11 cellular contexts compared by ENCODE assay signal in the genomic region with DNA sequence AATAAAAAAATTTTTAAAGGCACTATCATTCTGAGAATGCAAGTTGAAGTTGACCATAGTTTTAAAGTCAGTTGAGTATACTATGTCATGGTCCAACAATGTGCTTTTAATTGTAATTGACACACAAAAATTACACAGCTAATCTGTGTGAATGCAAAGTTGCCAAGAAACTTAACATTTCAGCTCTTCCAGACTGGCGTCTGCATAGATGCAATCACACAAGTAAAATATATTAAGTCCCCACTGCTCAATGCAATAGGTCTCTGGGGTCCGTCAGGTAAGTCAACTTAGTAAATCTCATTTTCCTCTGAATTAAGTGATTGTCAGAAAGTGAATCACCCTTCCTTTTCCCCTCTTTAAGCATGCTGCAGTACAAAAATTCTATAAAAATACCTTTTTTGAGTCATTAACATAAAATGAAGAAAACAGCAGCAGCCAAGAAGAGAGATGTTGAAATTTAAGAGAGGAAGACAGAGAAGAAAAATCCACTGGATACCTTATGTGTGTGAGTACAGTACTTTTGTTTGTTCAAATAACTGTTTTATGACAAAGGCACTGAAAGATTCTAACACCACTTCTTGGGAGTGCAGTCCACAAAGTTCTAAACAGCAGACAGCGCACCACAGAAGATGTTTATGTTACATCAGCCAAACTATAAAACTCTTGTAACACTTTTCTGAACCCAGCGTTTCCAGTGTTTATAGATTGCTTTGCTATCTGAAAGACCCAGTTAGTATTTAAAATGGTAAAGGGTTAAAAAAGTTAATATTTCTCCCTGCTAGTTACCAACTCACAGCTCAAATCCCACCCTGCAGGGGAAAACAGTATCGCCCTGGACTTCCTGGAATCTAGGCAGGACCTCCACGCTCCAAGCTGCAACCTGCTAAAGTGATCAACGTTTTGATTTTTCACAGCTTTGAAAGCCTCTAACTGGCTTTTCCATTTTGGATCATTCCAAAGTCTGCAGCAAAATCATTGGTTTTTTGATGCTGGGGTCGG. TPM values are rescaled to one million over a fixed set of nuclear protein-coding genes. Genes with fewer than 3 reads are reported as not detected.
DNase-seq lines count a peak whose midpoint lies in the region; FAIRE-seq and TF ChIP-seq lines count a peak whose summit lies in the region.
"Had no signal": no experiment of that assay in that cellular context is flagged by ENCODE, and none has a peak within 500 bp of the region (broad histone marks: within the 10 kb centered on the region; RNA-seq: fewer than 3 reads in every experiment).

No MANE protein-coding gene starts in this region.

- H3K36me3 ChIP-seq in BJ (ENCODE audit: control insufficient read depth, insufficient read depth, low read length): peaks cover 2% of the 10 kb centered on the region
- H3K36me3 ChIP-seq in kidney (ENCODE audit: control insufficient read depth in 1 of 2, insufficient read depth in 2 of 2, low read length in 2 of 2): peaks cover 11 to 30% of the 10 kb centered on the region in 2 donors
- no peaks in the 10 kb centered on the region for H3K36me3 ChIP-seq in smooth muscle cell (ENCODE audit: low read depth)

- peak overlapping the region; percentile 19; the same call in 1 of the 2 replicates for H3K27ac ChIP-seq in VCaP
- H3K27ac ChIP-seq in kidney (ENCODE audit: low read depth in 2 of 2, low read length in 2 of 2): peak overlapping the region in 1 of 2 donors; percentile 62
- H3K27ac ChIP-seq in smooth muscle cell (ENCODE audit: low read depth): no peak overlapping the region

- H2AFZ ChIP-seq in smooth muscle cell (ENCODE audit: low read depth): no peak overlapping the region

- CTCF ChIA-PET in BJ (lab: Yijun Ruan, JAX): interaction anchor here (1.2 to 1.8 kb wide), 2 partner anchors 11 to 12 kb away, joined by 3 to 5 read pairs; no protein-coding TSS in a partner anchor

- H3K79me2 ChIP-seq in smooth muscle cell (ENCODE audit: low read depth): peaks cover 7% of the 10 kb centered on the region

- H4K20me1 ChIP-seq in smooth muscle cell (ENCODE audit: low read depth): peaks cover 10% of the 10 kb centered on the region

- no peaks in the 10 kb centered on the region for H3F3A ChIP-seq in smooth muscle cell (ENCODE audit: low read depth)

- H3K4me3 ChIP-seq in BJ (ENCODE audit: low read depth, low read length) (no peak overlapping the region), kidney (ENCODE audit: low read length in 2 of 2) (peak overlapping the region; percentile 72 to 95), smooth muscle cell (peak overlapping the region; percentile 11)

- no peaks in the 10 kb centered on the region for H3K27me3 ChIP-seq in BJ (ENCODE audit: control insufficient read depth, insufficient read depth, low read length)
- no peaks in the 10 kb centered on the region for H3K27me3 ChIP-seq in smooth muscle cell (ENCODE audit: low read depth)

- peak overlapping the region; percentile 43 for H3K4me2 ChIP-seq in smooth muscle cell

- no peaks in the 10 kb centered on the region for H3K9me3 ChIP-seq in kidney (ENCODE audit: control insufficient read depth in 1 of 2, low read length in 2 of 2)
- H3K9me3 ChIP-seq in smooth muscle cell (replicated peaks; ENCODE audit: low read depth): no peaks in the 10 kb centered on the region

- TF ChIP-seq CTCF in BJ (IDR thresholded peaks at IDR 0.05; ENCODE audit: insufficient read depth, low read depth, low read length): no peak
- no peak for TF ChIP-seq CTCF in VCaP (conservative IDR thresholded peaks at IDR 0.05)
- TF ChIP-seq CTCF in kidney (IDR thresholded peaks at IDR 0.05; ENCODE audit: borderline replicate concordance, extremely low read depth, insufficient read depth): no peak
- no peak for TF ChIP-seq CTCF in smooth muscle cell (IDR thresholded peaks at IDR 0.05; ENCODE audit: borderline replicate concordance, insufficient read depth, poor library complexity, severe bottlenecking)

- POLR2A ChIA-PET in BJ (lab: Charles Lee): interaction anchor here (0.5 kb wide), 1 partner anchor 474 kb away, joined by 3 read pairs; no protein-coding TSS in a partner anchor

- H3K4me1 ChIP-seq in kidney (ENCODE audit: control insufficient read depth in 1 of 2, insufficient read depth in 1 of 2, low read depth in 1 of 2, low read length in 2 of 2) (peaks cover 28 to 40% of the 10 kb centered on the region in 2 donors), smooth muscle cell (ENCODE audit: low read depth) (peaks cover 16% of the 10 kb centered on the region)

- DNase-seq in BJ (ENCODE audit: low read depth) (peak; percentile 62), kidney (no peak), smooth muscle cell (lab: John Stamatoyannopoulos, UW; ENCODE audit: unreplicated experiment) (no peak), occipital lobe (lab: John Stamatoyannopoulos, UW) (no peak), HT-29 (ENCODE audit: low spot score) (no peak), NCI-H82 (lab: John Stamatoyannopoulos, UW) (no peak)
- no peak for DNase-seq in activated T-cell treated with anti-CD3 and anti-CD28 coated beads, Interleukin-2, amount 50 U/mL, for 48 hours
- DNase-seq: activated T-cell treated with anti-CD3 and anti-CD28 coated beads, Interleukin-2, amount 50 U/mL, for 24 hours; NCI-H526 treated with DMSO at 0.1 percent for 48 hours; retina had no signal

- no peak for FAIRE-seq in kidney (lab: Jason Lieb, UNC)

- WGBS in smooth muscle cell (ENCODE audit: low lambda C conversion rate): 65% methylated on average over 8 of the region's 8 CpGs

- peak overlapping the region in 1 of 2 donors; percentile 8 for H3K9ac ChIP-seq in kidney (ENCODE audit: low read length in 2 of 2)
- no peak overlapping the region for H3K9ac ChIP-seq in smooth muscle cell (ENCODE audit: low read depth)

- intact Hi-C loops in kidney (cut with DNase I): no loop called here

RNA-seq across cellular contexts. Expression of gene FZD4, which starts 4.9 kb away (rescaled TPM):
- 12.4 and 19.5 TPM in 2 replicates for polyA plus RNA-seq in BJ (2011; rRNA removed)
- 17.3 and 26.7 TPM in 2 replicates for polyA minus RNA-seq in BJ (2011; rRNA and poly(A)+ RNA removed)
- 41.4 TPM for total RNA-seq in kidney
- polyA plus RNA-seq in kidney (ENCODE audit: insufficient read depth, low read depth, low replicate concordance): 21.4 TPM
- 5.8 and 6.6 TPM in 2 replicates for total RNA-seq in smooth muscle cell
- 1.8 and 2.8 TPM in 2 replicates for polyA plus RNA-seq in smooth muscle cell
- 16.1 TPM for total RNA-seq in occipital lobe
- 1.1 and 1.6 TPM in 2 replicates for total RNA-seq in HT-29 (2014; rRNA removed; shearing (Covaris generic))
